Comparison of ENCODE assay signal across 24 cellular contexts in genomic region chr5:131361677-131362315, GRCh38.
DNase-seq lines count a peak whose midpoint lies in the region; ATAC-seq, FAIRE-seq and TF ChIP-seq lines count a peak whose summit lies in the region.
"Had no signal": no experiment of that assay in that cellular context is flagged by ENCODE, and none has a peak within 500 bp of the region (broad histone marks: within the 10 kb centered on the region; RNA-seq: fewer than 3 reads in every experiment).

No MANE protein-coding gene starts in this region.

- no peak overlapping the region for H2AFZ ChIP-seq in H1 (ENCODE audit: low read length)

- H3K27ac ChIP-seq in H1 (ENCODE audit: low read depth, low read length) (0 out of 2 replicates have a peak overlapping the region, but pooled peaks have one; percentile 3), neutrophil (peak overlapping the region; percentile 21)
- H3K27ac ChIP-seq: prostate gland, transverse colon had no signal

- no peaks in the 10 kb centered on the region for H4K20me1 ChIP-seq in H1 (replicated peaks in 1 of 2; ENCODE audit: control insufficient read depth in 1 of 2, insufficient read depth in 2 of 2, low read length in 2 of 2)

- H3K27ac Mint-ChIP-seq in activated naive CD4-positive, alpha-beta T cell treated with anti-CD3 and anti-CD28 coated beads, Interleukin-2, amount 10 ng/mL, durations not matched to agents 7 days and 5 days = peak overlapping the region; percentile 4
- H3K27ac Mint-ChIP-seq in WTC11 = peak overlapping the region; percentile 52; the same call in 1 of the 2 replicates

- peak overlapping the region; percentile 24; the same call in 1 of the 2 replicates for H2AK5ac ChIP-seq in H1 (ENCODE audit: low read depth, low read length)

- no peak for TF ChIP-seq EP300 in H1 (IDR thresholded peaks at IDR 0.05; ENCODE audit: borderline replicate concordance in 1 of 2, low read depth in 2 of 2, low read length in 2 of 2)

- no peak overlapping the region for H2BK120ac ChIP-seq in H1 (replicated peaks; ENCODE audit: low read depth, low read length)

- no peak overlapping the region for H3K4me2 ChIP-seq in H1 (ENCODE audit: insufficient read depth in 1 of 2, low read depth in 2 of 2, low read length in 2 of 2)

- H2BK12ac ChIP-seq in H1 (ENCODE audit: low read depth, low read length) = no peak overlapping the region; the same call in 1 of the 2 replicates

- 87% methylated on average over 15 of the region's 15 CpGs; no CpG with 5 or more reads in 1 of the 2 experiments for WGBS in H1 (ENCODE audit: extremely low coverage in 1 of 2, insufficient coverage in 1 of 2, insufficient read length in 1 of 2, insufficient replicate concordance in 2 of 2, low coverage in 1 of 2, low lambda C conversion rate in 2 of 2, missing lambda C conversion rate in 1 of 2), 2 experiments

- TF ChIP-seq CTCF in WTC11 (IDR thresholded peaks at IDR 0.05) (no peak), H1 (IDR thresholded peaks at IDR 0.05; ENCODE audit: control extremely low read depth in 1 of 3, insufficient read depth in 1 of 3, low read depth in 1 of 3, low read length in 3 of 3) (no peak), neutrophil (IDR thresholded peaks at IDR 0.05) (no peak)

- no peaks in the 10 kb centered on the region; the same call in 1 of the 2 replicates for H3K23me2 ChIP-seq in H1 (ENCODE audit: low read depth, low read length)

- no peak overlapping the region for H3K9ac ChIP-seq in H1 (replicated peaks in 1 of 4; ENCODE audit: extremely low read depth in 1 of 4, low read depth in 3 of 4, low read length in 3 of 4)

- no peaks in the 10 kb centered on the region for H3K9me3 Mint-ChIP-seq in activated naive CD4-positive, alpha-beta T cell treated with anti-CD3 and anti-CD28 coated beads, Interleukin-2, amount 10 ng/mL, durations not matched to agents 7 days and 5 days
- no peaks in the 10 kb centered on the region for H3K9me3 Mint-ChIP-seq in WTC11
- H3K9me3 Mint-ChIP-seq: neural crest cell had no signal

- no peaks in the 10 kb centered on the region for H3K9me3 ChIP-seq in H1 (ENCODE audit: insufficient read depth in 2 of 2, low read depth in 1 of 2, low read length in 1 of 2)
- H3K9me3 ChIP-seq in neutrophil = no peaks in the 10 kb centered on the region
- no peaks in the 10 kb centered on the region for H3K9me3 ChIP-seq in MG63
- H3K9me3 ChIP-seq: HAP-1, prostate gland, transverse colon had no signal

- H3K27me3 ChIP-seq in H1 (replicated peaks in 1 of 4; ENCODE audit: control insufficient read depth in 3 of 4, extremely low read depth in 1 of 4, insufficient read depth in 3 of 4, low read length in 3 of 4) (no peaks in the 10 kb centered on the region), neutrophil (no peaks in the 10 kb centered on the region), MG63 (no peaks in the 10 kb centered on the region)
- H3K27me3 ChIP-seq: transverse colon had no signal

- no peak overlapping the region for H3K23ac ChIP-seq in H1 (ENCODE audit: insufficient read length)

- H2BK5ac ChIP-seq in H1 (ENCODE audit: low read depth, low read length) = peak overlapping the region; percentile 81

- CTCF ChIA-PET in activated naive CD4-positive, alpha-beta T cell treated with anti-CD3 and anti-CD28 coated beads, Interleukin-2, amount 10 ng/mL, durations not matched to agents 7 days and 5 days (lab: Charles Lee) = no interaction called here
- CTCF ChIA-PET in WTC11 (lab: Charles Lee) (interaction anchor here (0.6 kb wide), 1 partner anchor 95 kb away, joined by 3 read pairs; no protein-coding TSS in a partner anchor), H1 (lab: Charles Lee; ENCODE audit: partially characterized antibody) (interaction anchor here (0.9 to 1.2 kb wide), 2 partner anchors 54 to 61 kb away, joined by 3 read pairs; no protein-coding TSS in a partner anchor)

- peaks cover 62% of the 10 kb centered on the region for H3K36me3 Mint-ChIP-seq in activated naive CD4-positive, alpha-beta T cell treated with anti-CD3 and anti-CD28 coated beads, Interleukin-2, amount 10 ng/mL, durations not matched to agents 7 days and 5 days
- H3K36me3 Mint-ChIP-seq in WTC11 = no peaks in the 10 kb centered on the region

- peaks cover 0 to 6% (median 0%) of the 10 kb centered on the region in 4 experiments; a peak in 1 of 7 replicates for H3K4me1 ChIP-seq in H1 (replicated peaks in 1 of 4; ENCODE audit: control insufficient read depth in 3 of 4, insufficient read depth in 4 of 4, low read length in 3 of 4)
- peaks cover 42 to 43% of the 10 kb centered on the region in 2 experiments for H3K4me1 ChIP-seq in neutrophil (ENCODE audit: control insufficient read depth in 1 of 2, insufficient read depth in 1 of 2, low read depth in 1 of 2, low read length in 1 of 2)
- H3K4me1 ChIP-seq: HAP-1, prostate gland had no signal

- H4K5ac ChIP-seq in H1 (ENCODE audit: insufficient read length, low read depth, low read length) = no peak overlapping the region

- no peak overlapping the region for H3K56ac ChIP-seq in H1 (replicated peaks; ENCODE audit: insufficient read length, low read depth, low read length)

- H3K4me3 Mint-ChIP-seq in activated naive CD4-positive, alpha-beta T cell treated with anti-CD3 and anti-CD28 coated beads, Interleukin-2, amount 10 ng/mL, durations not matched to agents 7 days and 5 days = no peak overlapping the region
- no peak overlapping the region for H3K4me3 Mint-ChIP-seq in WTC11
- H3K4me3 Mint-ChIP-seq: neural crest cell had no signal

- H2BK15ac ChIP-seq in H1 (ENCODE audit: low read length) = no peak overlapping the region

- no peak for TF ChIP-seq POLR2A in H1 (IDR thresholded peaks at IDR 0.05; ENCODE audit: control extremely low read depth in 1 of 2, low read depth in 2 of 2, low read length in 2 of 2)

- DNase-seq in activated naive CD4-positive, alpha-beta T cell treated with anti-CD3 and anti-CD28 coated beads, Interleukin-2, amount 10 ng/mL, durations not matched to agents 7 days and 5 days = no peak
- DNase-seq in activated naive CD4-positive, alpha-beta T cell treated with Interleukin-2 at 50 U/mL for 16 hours = no peak
- DNase-seq in WTC11 (ENCODE audit: low spot score) (no peak), H1 (ENCODE audit: low read depth in 1 of 2, low spot score in 2 of 2) (no peak), MG63 (no peak), NCI-H510A (lab: John Stamatoyannopoulos, UW) (no peak)
- DNase-seq: aorta; central memory CD4-positive, alpha-beta T cell; kidney glomerular epithelial cell; mammary epithelial cell; NCI-H1436 treated with DMSO at 0.1 percent for 48 hours; NCI-H2171; NCI-H69; OCI-M1; stimulated activated CD4-positive, alpha-beta T cell treated with anti-CD3 and anti-CD28 coated beads, Interleukin-2, amount 100 ng/mL, for 24 hours; stimulated activated naive CD8-positive, alpha-beta T cell treated with anti-CD3 and anti-CD28 coated beads, Interleukin-15, Interleukin-2, amounts not matched to agents 100 U/mL and 50 U/mL, for 24 hours; transverse colon had no signal

- H3K79me2 ChIP-seq in H1 (ENCODE audit: control insufficient read depth in 1 of 2, insufficient read depth in 2 of 2, low read length in 2 of 2) = peaks cover 0 to 4% of the 10 kb centered on the region in 2 experiments; a peak in 1 of 4 replicates

- POLR2A ChIA-PET in WTC11 (lab: Charles Lee) (no interaction called here), H1 (lab: Charles Lee; ENCODE audit: partially characterized antibody) (interaction anchor here (0.6 to 1.4 kb wide), 2 partner anchors 49 to 77 kb away, joined by 4 to 5 read pairs; no protein-coding TSS in a partner anchor)

- no peak overlapping the region for H2BK20ac ChIP-seq in H1 (ENCODE audit: low read length)

- FAIRE-seq in H1 (lab: Jason Lieb, UNC) = no peak
- FAIRE-seq: K562 had no signal

- H3K18ac ChIP-seq in H1 (ENCODE audit: extremely low read depth, low read length) = no peak overlapping the region

- TF ChIP-seq RAD21 in H1 (IDR thresholded peaks at IDR 0.05 in 1 of 2, conservative IDR thresholded peaks at IDR 0.05 in 1 of 2; ENCODE audit: low read depth in 2 of 2, low read length in 2 of 2) = no peak

- no peak overlapping the region for H3K4ac ChIP-seq in H1 (replicated peaks; ENCODE audit: insufficient read length, low read depth, low read length)

- ATAC-seq in WTC11 = peak; percentile 71
- ATAC-seq in HG03442 (IDR thresholded peaks at IDR 0.05; ENCODE audit: unreplicated experiment) = no peak
- ATAC-seq: K562; Right ventricle myocardium inferior; stimulated activated naive CD8-positive, alpha-beta T cell treated with anti-CD3 and anti-CD28 coated beads, Interleukin-15, Interleukin-2, amounts not matched to agents 100 U/mL and 50 U/mL, for 24 hours had no signal

- H3K36me3 ChIP-seq in H1 (ENCODE audit: control insufficient read depth in 2 of 4, insufficient read depth in 4 of 4, low read length in 3 of 4) (no peaks in the 10 kb centered on the region), neutrophil (peaks cover 36% of the 10 kb centered on the region), MG63 (no peaks in the 10 kb centered on the region)
- H3K36me3 ChIP-seq: prostate gland had no signal

- H3K27me3 Mint-ChIP-seq in activated naive CD4-positive, alpha-beta T cell treated with anti-CD3 and anti-CD28 coated beads, Interleukin-2, amount 10 ng/mL, durations not matched to agents 7 days and 5 days = no peaks in the 10 kb centered on the region
- H3K27me3 Mint-ChIP-seq in WTC11 (ENCODE audit: low read depth) = no peaks in the 10 kb centered on the region

- no peak overlapping the region for H3K4me3 ChIP-seq in H1 (ENCODE audit: extremely low read depth in 1 of 4, insufficient read depth in 2 of 4, low read depth in 3 of 4, low read length in 4 of 4)
- H3K4me3 ChIP-seq in neutrophil (ENCODE audit: low read depth in 1 of 2, low read length in 1 of 2) = no peak overlapping the region
- H3K4me3 ChIP-seq in MG63 = no peak overlapping the region
- H3K4me3 ChIP-seq: HAP-1, K562, prostate gland, transverse colon had no signal

- H3K4me1 Mint-ChIP-seq in activated naive CD4-positive, alpha-beta T cell treated with anti-CD3 and anti-CD28 coated beads, Interleukin-2, amount 10 ng/mL, durations not matched to agents 7 days and 5 days = peaks cover 67% of the 10 kb centered on the region
- H3K4me1 Mint-ChIP-seq in WTC11 = peaks cover 10% of the 10 kb centered on the region
- H3K4me1 Mint-ChIP-seq: neural crest cell had no signal

- no peak overlapping the region for H4K8ac ChIP-seq in H1 (ENCODE audit: extremely low read depth, insufficient read depth, low read length)

- no peak overlapping the region for H4K91ac ChIP-seq in H1 (replicated peaks; ENCODE audit: insufficient read length, low read length)

- H3K14ac ChIP-seq in H1 (ENCODE audit: insufficient read length) = no peak overlapping the region

- H3K79me1 ChIP-seq in H1 (ENCODE audit: low read depth, low read length) = peaks cover 3% of the 10 kb centered on the region

TF ChIP-seq in WTC11, 78 proteins besides CTCF, POLR2A, EP300 and RAD21 (continues in another document):
- TF ChIP-seq ZNF219 (CRISPR knock-in tag; IDR thresholded peaks at IDR 0.05; ENCODE audit: borderline replicate concordance) = no peak

TF ChIP-seq in H1, 55 proteins besides CTCF, POLR2A, EP300 and RAD21 (continues in another document):
- TF ChIP-seq SP1 (IDR thresholded peaks at IDR 0.05; ENCODE audit: low read depth, low read length) = no peak
- 0 out of 2 replicates have a peak, but pooled peaks have one; percentile 10 for TF ChIP-seq MAX (IDR thresholded peaks at IDR 0.05)
- TF ChIP-seq ASH2L (IDR thresholded peaks at IDR 0.05; ENCODE audit: low read length) = peak; percentile 23
